ENCODE assay signal across 19 cellular contexts in the genomic region with DNA sequence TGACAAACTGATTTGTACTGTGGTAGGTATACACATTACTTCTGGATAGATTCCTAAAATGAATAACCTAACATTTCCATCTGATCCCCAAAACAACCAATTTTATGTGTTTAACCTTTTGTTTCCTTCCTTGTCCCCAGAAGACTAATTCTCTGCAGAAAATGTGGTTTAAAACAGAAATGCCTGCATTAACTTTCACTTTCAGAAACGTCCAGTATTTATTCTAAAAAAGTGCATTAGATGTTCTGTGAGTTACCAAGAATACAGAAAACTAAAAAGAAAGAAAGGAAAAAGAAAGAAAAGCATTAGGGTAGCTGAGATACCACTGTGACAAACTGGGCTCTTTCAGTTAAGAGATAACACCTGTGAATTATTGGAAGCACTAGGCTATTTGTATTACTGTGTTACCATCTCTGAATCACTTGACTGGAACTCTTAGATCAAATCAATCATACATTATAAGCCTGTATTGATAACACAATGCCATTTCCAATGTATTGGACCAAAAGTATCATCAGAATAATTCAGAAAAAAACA.
DNase-seq lines count a peak whose midpoint lies in the region; ATAC-seq and TF ChIP-seq lines count a peak whose summit lies in the region.
"Had no signal": no experiment of that assay in that cellular context is flagged by ENCODE, and none has a peak within 500 bp of the region (broad histone marks: within the 10 kb centered on the region; RNA-seq: fewer than 3 reads in every experiment).

No MANE protein-coding gene starts in this region.

- peak overlapping the region; percentile 76 for H3K27ac Mint-ChIP-seq in T-helper 2 cell treated with Interferon-gamma antibody and Interleukin-4, amounts not matched to agents 5 μg/mL and 100 μg/mL, for 36 hours
- H3K27ac Mint-ChIP-seq in brain (peak overlapping the region in 2 of 5 experiments; percentile 18 to 63), CD14-positive monocyte (peak overlapping the region in 1 of 7 donors; percentile 2)
- no peak overlapping the region for H3K27ac Mint-ChIP-seq in CD4-positive, alpha-beta T cell
- H3K27ac Mint-ChIP-seq: CD8-positive, alpha-beta T cell; stimulated activated memory B cell treated with anti-CD40 and anti-IgM and Interleukin-4, amounts not matched to agents 10 μg/mL and 1 μg/mL and 100 μg/mL, for 72 hours had no signal

- peak overlapping the region; percentile 52 for H3K4me3 ChIP-seq in osteoblast (ENCODE audit: insufficient read depth, low read length)
- H3K4me3 ChIP-seq: tibial nerve had no signal

- no peaks in the 10 kb centered on the region for H3K4me1 ChIP-seq in osteoblast (ENCODE audit: insufficient read depth, low read length)
- H3K4me1 ChIP-seq: tibial nerve had no signal

- POLR2A ChIA-PET in CD4-positive, alpha-beta T cell (lab: Charles Lee): no interaction called here

- intact Hi-C loops in CD4-positive, alpha-beta T cell (cut with DNase I, micrococcal nuclease): no loop called here
- intact Hi-C loops in CD14-positive monocyte (cut with micrococcal nuclease): no loop called here

- DNase-seq in T-helper 2 cell treated with Interferon-gamma antibody and Interleukin-4, amounts not matched to agents 5 μg/mL and 100 μg/mL, for 36 hours (ENCODE audit: low spot score): no peak
- DNase-seq in T-helper 2 cell (no peak), NCI-H69 (lab: John Stamatoyannopoulos, UW) (peak; percentile 41), osteoblast (ENCODE audit: insufficient read length, low spot score, missing footprints) (no peak), NCI-H187 (lab: John Stamatoyannopoulos, UW) (no peak), CD14-positive monocyte (ENCODE audit: low spot score) (no peak)
- DNase-seq in CD4-positive, alpha-beta T cell: no peak
- DNase-seq: activated gamma-delta T cell treated with Interleukin-2 at 50 U/mL for 16 hours; CD8-positive, alpha-beta T cell; cortex of kidney; DMS79; NCI-H1694; NCI-H446; Right ventricle myocardium superior had no signal

- no peaks in the 10 kb centered on the region for H3K27me3 ChIP-seq in osteoblast (ENCODE audit: insufficient read depth, low read length)
- no peaks in the 10 kb centered on the region for H3K27me3 ChIP-seq in CD4-positive, alpha-beta T cell (ENCODE audit: control insufficient read depth, insufficient read depth, low read length)
- H3K27me3 ChIP-seq: neutrophil, tibial nerve had no signal

- ATAC-seq in CD4-positive, alpha-beta T cell (ENCODE audit: poor library complexity): no peak
- ATAC-seq: CD8-positive, alpha-beta T cell; left lobe of liver; stimulated activated memory B cell treated with anti-CD40 and anti-IgM and Interleukin-4, amounts not matched to agents 10 μg/mL and 1 μg/mL and 100 μg/mL, for 72 hours had no signal

- H3K36me3 Mint-ChIP-seq in T-helper 2 cell treated with Interferon-gamma antibody and Interleukin-4, amounts not matched to agents 5 μg/mL and 100 μg/mL, for 36 hours (ENCODE audit: low read depth): no peaks in the 10 kb centered on the region
- H3K36me3 Mint-ChIP-seq in brain: no peaks in the 10 kb centered on the region
- no peaks in the 10 kb centered on the region for H3K36me3 Mint-ChIP-seq in CD4-positive, alpha-beta T cell (ENCODE audit: low read depth)
- no peaks in the 10 kb centered on the region for H3K36me3 Mint-ChIP-seq in CD14-positive monocyte
- H3K36me3 Mint-ChIP-seq: CD8-positive, alpha-beta T cell; stimulated activated memory B cell treated with anti-CD40 and anti-IgM and Interleukin-4, amounts not matched to agents 10 μg/mL and 1 μg/mL and 100 μg/mL, for 72 hours had no signal

- no peaks in the 10 kb centered on the region for H3K36me3 ChIP-seq in osteoblast (ENCODE audit: insufficient read depth, low read length)
- H3K36me3 ChIP-seq: neutrophil, tibial nerve had no signal

- H3K4me2 ChIP-seq in osteoblast (ENCODE audit: insufficient read depth, low read length): peak overlapping the region; percentile 76

- peak overlapping the region; percentile 63 for H3K4me3 Mint-ChIP-seq in T-helper 2 cell treated with Interferon-gamma antibody and Interleukin-4, amounts not matched to agents 5 μg/mL and 100 μg/mL, for 36 hours
- H3K4me3 Mint-ChIP-seq in brain (peak overlapping the region in 3 of 5 experiments; percentile 9 to 82 (median 30)), CD14-positive monocyte (peak overlapping the region in 1 of 2 donors; percentile 32)
- no peak overlapping the region for H3K4me3 Mint-ChIP-seq in CD4-positive, alpha-beta T cell
- H3K4me3 Mint-ChIP-seq: CD8-positive, alpha-beta T cell; stimulated activated memory B cell treated with anti-CD40 and anti-IgM and Interleukin-4, amounts not matched to agents 10 μg/mL and 1 μg/mL and 100 μg/mL, for 72 hours had no signal

- TF ChIP-seq CTCF in brain (conservative IDR thresholded peaks at IDR 0.05) (no peak), osteoblast (IDR thresholded peaks at IDR 0.05; ENCODE audit: extremely low read depth, low read depth, low read length) (no peak), CD14-positive monocyte (IDR thresholded peaks at IDR 0.05) (no peak)
- no peak for TF ChIP-seq CTCF in CD4-positive, alpha-beta T cell (IDR thresholded peaks at IDR 0.05)

- H3K27me3 Mint-ChIP-seq in T-helper 2 cell treated with Interferon-gamma antibody and Interleukin-4, amounts not matched to agents 5 μg/mL and 100 μg/mL, for 36 hours (ENCODE audit: low read depth): peaks cover 5% of the 10 kb centered on the region
- H3K27me3 Mint-ChIP-seq in brain (peaks cover 4% of the 10 kb centered on the region), CD14-positive monocyte (ENCODE audit: low read depth in 3 of 3) (peaks cover 0 to 1% (median 0%) of the 10 kb centered on the region in 3 donors)
- H3K27me3 Mint-ChIP-seq in CD4-positive, alpha-beta T cell: no peaks in the 10 kb centered on the region
- H3K27me3 Mint-ChIP-seq: stimulated activated memory B cell treated with anti-CD40 and anti-IgM and Interleukin-4, amounts not matched to agents 10 μg/mL and 1 μg/mL and 100 μg/mL, for 72 hours had no signal

- no peaks in the 10 kb centered on the region for H3K9me3 Mint-ChIP-seq in T-helper 2 cell treated with Interferon-gamma antibody and Interleukin-4, amounts not matched to agents 5 μg/mL and 100 μg/mL, for 36 hours
- H3K9me3 Mint-ChIP-seq in brain (peaks cover 0 to 3% (median 0%) of the 10 kb centered on the region in 5 experiments), CD14-positive monocyte (peaks cover 0 to 3% (median 0%) of the 10 kb centered on the region in 7 donors)
- no peaks in the 10 kb centered on the region for H3K9me3 Mint-ChIP-seq in CD4-positive, alpha-beta T cell
- H3K9me3 Mint-ChIP-seq: CD8-positive, alpha-beta T cell; stimulated activated memory B cell treated with anti-CD40 and anti-IgM and Interleukin-4, amounts not matched to agents 10 μg/mL and 1 μg/mL and 100 μg/mL, for 72 hours had no signal

- H3K9me3 ChIP-seq in osteoblast (ENCODE audit: low read depth, low read length): no peaks in the 10 kb centered on the region
- H3K9me3 ChIP-seq in CD4-positive, alpha-beta T cell (ENCODE audit: control insufficient read depth, low read length): no peaks in the 10 kb centered on the region
- H3K9me3 ChIP-seq: neutrophil, tibial nerve had no signal

- peak overlapping the region; percentile 74 for H2AFZ ChIP-seq in osteoblast (ENCODE audit: low read length)

- H3K79me2 ChIP-seq in osteoblast (ENCODE audit: insufficient read depth, low read length): no peaks in the 10 kb centered on the region

- peaks cover 11% of the 10 kb centered on the region for H3K4me1 Mint-ChIP-seq in T-helper 2 cell treated with Interferon-gamma antibody and Interleukin-4, amounts not matched to agents 5 μg/mL and 100 μg/mL, for 36 hours (ENCODE audit: low read depth)
- peaks cover 6% of the 10 kb centered on the region for H3K4me1 Mint-ChIP-seq in brain
- H3K4me1 Mint-ChIP-seq in CD4-positive, alpha-beta T cell (ENCODE audit: low read depth): no peaks in the 10 kb centered on the region
- peaks cover 5% of the 10 kb centered on the region for H3K4me1 Mint-ChIP-seq in CD14-positive monocyte

- CTCF ChIA-PET in CD4-positive, alpha-beta T cell (lab: Charles Lee): no interaction called here

- H4K20me1 ChIP-seq in osteoblast (ENCODE audit: insufficient read depth, low read length): no peaks in the 10 kb centered on the region

- no peak overlapping the region for H3K27ac ChIP-seq in osteoblast (ENCODE audit: low read depth, low read length)
- no peak overlapping the region for H3K27ac ChIP-seq in CD4-positive, alpha-beta T cell (ENCODE audit: low read depth, low read length)
- H3K27ac ChIP-seq: neutrophil, tibial nerve had no signal
